24 cellular contexts compared by ENCODE assay signal in the genomic region with DNA sequence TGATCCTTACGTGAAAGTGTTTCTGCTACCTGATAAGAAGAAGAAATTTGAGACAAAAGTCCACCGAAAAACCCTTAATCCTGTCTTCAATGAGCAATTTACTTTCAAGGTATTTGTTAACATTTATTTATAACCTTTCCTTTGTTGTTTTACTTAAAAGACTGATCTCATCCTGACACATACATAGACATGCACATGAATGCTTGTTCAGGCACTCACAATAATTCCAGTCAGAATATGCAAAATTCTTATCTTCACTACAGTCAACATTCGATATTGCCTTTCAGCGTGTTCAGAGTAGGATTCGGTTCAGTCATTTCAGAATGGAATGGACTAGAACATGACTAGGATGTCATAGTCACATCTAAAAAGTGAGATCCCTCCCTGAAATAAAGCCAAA.
"Had no signal": no experiment of that assay in that cellular context is flagged by ENCODE, and none has a peak within 500 bp of the region (broad histone marks: within the 10 kb centered on the region; RNA-seq: fewer than 3 reads in every experiment).

No MANE protein-coding gene starts in this region.

- H3K36me3 ChIP-seq: cardiac muscle cell, colonic mucosa, gastroesophageal sphincter, left ventricle myocardium inferior, transverse colon had no signal

- H3K4me1 ChIP-seq: colonic mucosa, gastroesophageal sphincter, left ventricle myocardium inferior, testis, transverse colon had no signal

- H3K4me1 Mint-ChIP-seq: activated B cell treated with CpG ODN at 0.5 μM for 24 hours, T-helper 17 cell had no signal

- H3K9me3 ChIP-seq: colonic mucosa, gastroesophageal sphincter, left ventricle myocardium inferior, mucosa of descending colon, testis, transverse colon had no signal

- DNase-seq: activated B cell treated with CpG ODN at 0.5 μM for 24 hours; activated CD4-positive, alpha-beta T cell treated with anti-CD3 and anti-CD28 coated beads, Interleukin-2, amount 50 U/mL, for 1 hour; activated CD8-positive, alpha-beta T cell treated with anti-CD3 and anti-CD28 coated beads for 36 hours; activated naive CD4-positive, alpha-beta T cell; activated T-cell treated with anti-CD3 and anti-CD28 coated beads, Interleukin-2, amount 50 U/mL, for 72 hours; cerebellar nuclear complex; colonic mucosa; effector CD8-positive, alpha-beta T cell; erythroblast; islet precursor cell; left ventricle myocardium inferior; mucosa of descending colon; right cardiac atrium; stimulated activated naive CD4-positive, alpha-beta T cell; T-helper 17 cell; T1000; testis; transverse colon had no signal

- H3K27ac Mint-ChIP-seq: activated B cell treated with CpG ODN at 0.5 μM for 24 hours; activated CD8-positive, alpha-beta T cell treated with anti-CD3 and anti-CD28 coated beads for 36 hours; activated naive CD4-positive, alpha-beta T cell treated with anti-CD3 and anti-CD28 coated beads, Interleukin-2, amount 50 U/mL, for 72 hours; activated T-cell treated with anti-CD3 and anti-CD28 coated beads, Interleukin-2, amount 50 U/mL, for 72 hours; natural killer cell treated with Interleukin-12 subunit alpha and Interleukin-12 subunit beta and Interleukin-15 and Interleukin-18, amount 100 ng/mL, for 72 hours; T-helper 17 cell had no signal

- H3K4me3 Mint-ChIP-seq: activated B cell treated with CpG ODN at 0.5 μM for 24 hours; activated CD8-positive, alpha-beta T cell treated with anti-CD3 and anti-CD28 coated beads for 36 hours; activated T-cell treated with anti-CD3 and anti-CD28 coated beads, Interleukin-2, amount 50 U/mL, for 72 hours; natural killer cell treated with Interleukin-12 subunit alpha and Interleukin-12 subunit beta and Interleukin-15 and Interleukin-18, amount 100 ng/mL, for 72 hours; T-helper 17 cell had no signal

- H3K4me3 ChIP-seq: cardiac muscle cell, colonic mucosa, gastroesophageal sphincter, hepatocyte, left ventricle myocardium inferior, lung, mucosa of descending colon, testis, transverse colon had no signal

- H3K27me3 Mint-ChIP-seq: activated B cell treated with CpG ODN at 0.5 μM for 24 hours; activated CD8-positive, alpha-beta T cell treated with anti-CD3 and anti-CD28 coated beads for 36 hours; natural killer cell treated with Interleukin-12 subunit alpha and Interleukin-12 subunit beta and Interleukin-15 and Interleukin-18, amount 100 ng/mL, for 72 hours; T-helper 17 cell had no signal

- H3K36me3 Mint-ChIP-seq: activated naive CD4-positive, alpha-beta T cell treated with anti-CD3 and anti-CD28 coated beads, Interleukin-2, amount 50 U/mL, for 72 hours; natural killer cell treated with Interleukin-12 subunit alpha and Interleukin-12 subunit beta and Interleukin-15 and Interleukin-18, amount 100 ng/mL, for 72 hours had no signal

- H3K9me3 Mint-ChIP-seq: activated B cell treated with CpG ODN at 0.5 μM for 24 hours; activated CD8-positive, alpha-beta T cell treated with anti-CD3 and anti-CD28 coated beads for 36 hours; activated T-cell treated with anti-CD3 and anti-CD28 coated beads, Interleukin-2, amount 50 U/mL, for 72 hours; natural killer cell treated with Interleukin-12 subunit alpha and Interleukin-12 subunit beta and Interleukin-15 and Interleukin-18, amount 100 ng/mL, for 72 hours had no signal

- H3K27me3 ChIP-seq: cardiac muscle cell, colonic mucosa, gastroesophageal sphincter, hepatocyte, testis, transverse colon had no signal

- ATAC-seq: activated CD8-positive, alpha-beta T cell treated with anti-CD3 and anti-CD28 coated beads for 36 hours; activated naive CD4-positive, alpha-beta T cell treated with anti-CD3 and anti-CD28 coated beads, Interleukin-2, amount 50 U/mL, for 72 hours; activated T-cell treated with anti-CD3 and anti-CD28 coated beads, Interleukin-2, amount 50 U/mL, for 72 hours; gastroesophageal sphincter; mucosa of descending colon; natural killer cell treated with Interleukin-12 subunit alpha and Interleukin-12 subunit beta and Interleukin-15 and Interleukin-18, amount 100 ng/mL, for 72 hours; right cardiac atrium; T-helper 17 cell had no signal
